25 cellular contexts compared by ENCODE assay signal in the genomic region with DNA sequence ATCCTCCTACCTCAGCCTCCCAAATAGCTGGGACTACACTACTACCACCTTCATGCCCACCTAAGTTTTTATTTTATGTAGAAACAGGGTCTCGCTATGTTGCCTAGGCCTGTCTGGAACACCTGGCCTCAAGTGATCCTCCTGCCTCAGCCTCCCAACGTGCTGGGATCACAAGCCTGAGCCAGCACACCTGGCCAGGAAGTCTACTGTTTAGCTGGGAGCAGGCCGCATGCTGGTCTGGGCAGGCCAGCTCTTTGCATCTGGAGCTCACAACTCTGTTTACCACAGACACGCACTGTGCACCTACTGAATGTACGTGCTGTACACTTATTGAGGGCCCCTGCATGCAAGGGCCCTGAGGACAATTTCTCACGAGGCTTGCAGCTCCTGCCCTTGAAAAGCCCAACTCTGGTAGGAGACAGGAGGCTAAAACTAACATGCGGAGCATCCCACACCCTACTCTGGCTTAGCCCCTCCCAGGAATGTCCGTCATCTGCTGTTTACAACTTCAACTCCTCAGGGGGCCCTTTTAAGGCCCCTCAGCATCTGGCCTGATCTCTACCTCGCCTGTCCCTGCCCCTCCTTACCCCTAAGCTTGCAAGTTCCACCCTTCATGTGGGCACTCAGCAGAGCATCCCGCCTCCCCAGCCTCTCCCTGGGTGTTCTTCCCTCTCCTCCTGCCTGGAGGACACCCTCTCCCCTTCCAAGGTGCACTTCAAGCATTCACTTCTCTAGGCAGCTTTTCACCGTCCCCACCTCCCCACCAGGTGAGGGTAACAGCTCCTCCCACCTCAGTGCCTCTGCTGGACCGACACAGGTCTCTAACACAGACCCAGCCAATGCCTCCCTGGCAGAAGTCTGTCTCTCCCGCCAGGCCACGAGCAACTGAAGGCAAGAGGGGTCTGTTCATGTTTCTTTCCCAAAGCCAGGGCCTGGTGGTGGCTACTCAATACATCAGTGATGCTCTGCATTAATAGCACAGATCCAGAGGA.
DNase-seq lines count a peak whose midpoint lies in the region; ATAC-seq, FAIRE-seq and TF ChIP-seq lines count a peak whose summit lies in the region.
"Had no signal": no experiment of that assay in that cellular context is flagged by ENCODE, and none has a peak within 500 bp of the region (broad histone marks: within the 10 kb centered on the region; RNA-seq: fewer than 3 reads in every experiment).

No MANE protein-coding gene starts in this region.

- H3K9ac ChIP-seq in astrocyte (ENCODE audit: low read length) = no peak overlapping the region

- no peak for ATAC-seq in activated CD8-positive, alpha-beta T cell treated with anti-CD3 and anti-CD28 coated beads, Interleukin-2, amount 10 ng/mL, durations not matched to agents 7 days and 5 days
- no peak for ATAC-seq in activated CD8-positive, alpha-beta T cell treated with anti-CD3 and anti-CD28 coated beads for 36 hours
- no peak for ATAC-seq in GM18502 (IDR thresholded peaks at IDR 0.05; ENCODE audit: poor library complexity, unreplicated experiment)
- ATAC-seq: lower lobe of right lung; natural killer cell; stimulated activated naive CD8-positive, alpha-beta T cell treated with anti-CD3 and anti-CD28 coated beads, Interleukin-15, Interleukin-2, amounts not matched to agents 100 U/mL and 50 U/mL, for 24 hours had no signal

- H3K4me1 Mint-ChIP-seq in activated CD8-positive, alpha-beta T cell treated with anti-CD3 and anti-CD28 coated beads, Interleukin-2, amount 10 ng/mL, durations not matched to agents 7 days and 5 days (ENCODE audit: low read depth) = no peaks in the 10 kb centered on the region
- H3K4me1 Mint-ChIP-seq in activated CD8-positive, alpha-beta T cell treated with anti-CD3 and anti-CD28 coated beads for 36 hours (ENCODE audit: low read depth) = no peaks in the 10 kb centered on the region
- H3K4me1 Mint-ChIP-seq in astrocyte (ENCODE audit: low read depth, unreplicated experiment) = peaks cover 13% of the 10 kb centered on the region
- H3K4me1 Mint-ChIP-seq: activated B cell treated with CpG ODN at 0.5 μM for 24 hours, CD14-positive monocyte, natural killer cell had no signal

- no peaks in the 10 kb centered on the region for H3K79me2 ChIP-seq in astrocyte (ENCODE audit: insufficient read depth, low read length)

- H2AFZ ChIP-seq in astrocyte (ENCODE audit: low read depth, low read length) = no peak overlapping the region

- no peaks in the 10 kb centered on the region for H3K9me3 ChIP-seq in astrocyte (ENCODE audit: insufficient read depth, low read depth, low read length)
- H3K9me3 ChIP-seq in vagina = no peaks in the 10 kb centered on the region
- H3K9me3 ChIP-seq: ascending aorta, HAP-1, lower lobe of right lung had no signal

- TF ChIP-seq POLR2A in vagina (IDR thresholded peaks at IDR 0.05) = no peak

- no peak for FAIRE-seq in astrocyte (lab: Jason Lieb, UNC)
- FAIRE-seq: A204.1, small intestine had no signal

- no peaks in the 10 kb centered on the region for H3K36me3 Mint-ChIP-seq in activated CD8-positive, alpha-beta T cell treated with anti-CD3 and anti-CD28 coated beads, Interleukin-2, amount 10 ng/mL, durations not matched to agents 7 days and 5 days (ENCODE audit: low read depth)
- H3K36me3 Mint-ChIP-seq in activated CD8-positive, alpha-beta T cell treated with anti-CD3 and anti-CD28 coated beads for 36 hours (ENCODE audit: low read depth) = no peaks in the 10 kb centered on the region
- no peaks in the 10 kb centered on the region for H3K36me3 Mint-ChIP-seq in astrocyte (ENCODE audit: low read depth, unreplicated experiment)
- H3K36me3 Mint-ChIP-seq: CD14-positive monocyte, natural killer cell had no signal

- H3K27ac Mint-ChIP-seq in activated CD8-positive, alpha-beta T cell treated with anti-CD3 and anti-CD28 coated beads, Interleukin-2, amount 10 ng/mL, durations not matched to agents 7 days and 5 days = no peak overlapping the region
- H3K27ac Mint-ChIP-seq in activated CD8-positive, alpha-beta T cell treated with anti-CD3 and anti-CD28 coated beads for 36 hours = no peak overlapping the region
- peak overlapping the region; percentile 53 for H3K27ac Mint-ChIP-seq in astrocyte (ENCODE audit: unreplicated experiment)
- H3K27ac Mint-ChIP-seq: activated B cell treated with CpG ODN at 0.5 μM for 24 hours, CD14-positive monocyte, natural killer cell had no signal

- intact Hi-C loops in activated CD8-positive, alpha-beta T cell treated with anti-CD3 and anti-CD28 coated beads for 36 hours (cut with micrococcal nuclease) = no loop called here
- intact Hi-C loops in vagina (cut with DNase I) = no loop called here

- H3K4me3 ChIP-seq in astrocyte (ENCODE audit: insufficient read depth, low read depth, low read length) (no peak overlapping the region), vagina (no peak overlapping the region)
- H3K4me3 ChIP-seq: ascending aorta, HAP-1, lower lobe of right lung had no signal

- peak; percentile 13 for DNase-seq in activated CD8-positive, alpha-beta T cell treated with anti-CD3 and anti-CD28 coated beads, Interleukin-2, amount 10 ng/mL, durations not matched to agents 7 days and 5 days
- DNase-seq in activated CD8-positive, alpha-beta T cell treated with anti-CD3 and anti-CD28 coated beads for 36 hours = no peak
- DNase-seq in astrocyte (ENCODE audit: low read depth) (no peak), iPS-NIHi7 (ENCODE audit: extremely low spot score) (peak; percentile 36), vagina (ENCODE audit: extremely low spot score in 2 of 2) (peak; percentile 72 to 90), DMS114 treated with DMSO at 0.1 percent for 48 hours (lab: John Stamatoyannopoulos, UW; ENCODE audit: unreplicated experiment) (no peak), DMS53 treated with DMSO at 0.1 percent for 48 hours (lab: John Stamatoyannopoulos, UW; ENCODE audit: unreplicated experiment) (no peak)
- DNase-seq: activated B cell treated with CpG ODN at 0.5 μM for 24 hours; activated CD4-positive, alpha-beta T cell treated with anti-CD3 and anti-CD28 coated beads, Interleukin-2, amount 50 U/mL, for 1 hour; activated T-cell treated with anti-CD3 and anti-CD28 coated beads, Interleukin-2, amount 50 U/mL, for 48 hours; kidney glomerular epithelial cell; lower lobe of right lung; natural killer cell; NCI-H1417; NCI-H2029; NCI-H2227 treated with DMSO at 0.1 percent for 48 hours; occipital lobe; small intestine; T1000 had no signal

- H3K27ac ChIP-seq in astrocyte (ENCODE audit: low read depth, low read length) (no peak overlapping the region), vagina (no peak overlapping the region)
- H3K27ac ChIP-seq: ascending aorta, lower lobe of right lung had no signal

- H3K9me3 Mint-ChIP-seq in activated CD8-positive, alpha-beta T cell treated with anti-CD3 and anti-CD28 coated beads, Interleukin-2, amount 10 ng/mL, durations not matched to agents 7 days and 5 days (ENCODE audit: insufficient read depth) = no peaks in the 10 kb centered on the region
- peaks cover 6% of the 10 kb centered on the region for H3K9me3 Mint-ChIP-seq in activated CD8-positive, alpha-beta T cell treated with anti-CD3 and anti-CD28 coated beads for 36 hours
- H3K9me3 Mint-ChIP-seq in astrocyte (ENCODE audit: unreplicated experiment) = peaks cover 5% of the 10 kb centered on the region
- H3K9me3 Mint-ChIP-seq: natural killer cell had no signal

- TF ChIP-seq CTCF in activated CD8-positive, alpha-beta T cell treated with anti-CD3 and anti-CD28 coated beads for 36 hours (IDR thresholded peaks at IDR 0.05) = no peak
- TF ChIP-seq CTCF in astrocyte (IDR thresholded peaks at IDR 0.05; ENCODE audit: insufficient read depth, low read depth, low read length) = no peak
- no peak for TF ChIP-seq CTCF in vagina (IDR thresholded peaks at IDR 0.05)

- H3K4me1 ChIP-seq in astrocyte (ENCODE audit: insufficient read depth, low read length) (no peaks in the 10 kb centered on the region), vagina (no peaks in the 10 kb centered on the region)
- H3K4me1 ChIP-seq: ascending aorta, HAP-1, lower lobe of right lung had no signal

- H3K36me3 ChIP-seq in astrocyte (ENCODE audit: insufficient read depth, low read length) = no peaks in the 10 kb centered on the region
- H3K36me3 ChIP-seq in vagina = no peaks in the 10 kb centered on the region
- H3K36me3 ChIP-seq: ascending aorta, HAP-1, lower lobe of right lung had no signal

- no peaks in the 10 kb centered on the region for H4K20me1 ChIP-seq in astrocyte (ENCODE audit: insufficient read depth, low read length)

- no peaks in the 10 kb centered on the region for H3K27me3 Mint-ChIP-seq in activated CD8-positive, alpha-beta T cell treated with anti-CD3 and anti-CD28 coated beads, Interleukin-2, amount 10 ng/mL, durations not matched to agents 7 days and 5 days (ENCODE audit: low read depth)
- H3K27me3 Mint-ChIP-seq in activated CD8-positive, alpha-beta T cell treated with anti-CD3 and anti-CD28 coated beads for 36 hours = no peaks in the 10 kb centered on the region
- H3K27me3 Mint-ChIP-seq in astrocyte (ENCODE audit: low read depth, unreplicated experiment) = peaks cover 8% of the 10 kb centered on the region
- H3K27me3 Mint-ChIP-seq: activated B cell treated with CpG ODN at 0.5 μM for 24 hours had no signal

- no peak overlapping the region for H3K4me2 ChIP-seq in astrocyte (ENCODE audit: low read length)

- H3K4me3 Mint-ChIP-seq in activated CD8-positive, alpha-beta T cell treated with anti-CD3 and anti-CD28 coated beads, Interleukin-2, amount 10 ng/mL, durations not matched to agents 7 days and 5 days = no peak overlapping the region
- no peak overlapping the region for H3K4me3 Mint-ChIP-seq in activated CD8-positive, alpha-beta T cell treated with anti-CD3 and anti-CD28 coated beads for 36 hours
- no peak overlapping the region for H3K4me3 Mint-ChIP-seq in astrocyte (ENCODE audit: unreplicated experiment)
- H3K4me3 Mint-ChIP-seq: activated B cell treated with CpG ODN at 0.5 μM for 24 hours, CD14-positive monocyte, natural killer cell had no signal

- POLR2A ChIA-PET in activated CD8-positive, alpha-beta T cell treated with anti-CD3 and anti-CD28 coated beads, Interleukin-2, amount 10 ng/mL, durations not matched to agents 7 days and 5 days (lab: Charles Lee) = no interaction called here
- POLR2A ChIA-PET in activated CD8-positive, alpha-beta T cell treated with anti-CD3 and anti-CD28 coated beads for 36 hours (lab: Charles Lee) = no interaction called here

- H3K27me3 ChIP-seq in astrocyte (ENCODE audit: insufficient read depth, low read length) (no peaks in the 10 kb centered on the region), vagina (no peaks in the 10 kb centered on the region)
- H3K27me3 ChIP-seq: ascending aorta had no signal

- CTCF ChIA-PET in activated CD8-positive, alpha-beta T cell treated with anti-CD3 and anti-CD28 coated beads, Interleukin-2, amount 10 ng/mL, durations not matched to agents 7 days and 5 days (lab: Charles Lee) = no interaction called here
- CTCF ChIA-PET in activated CD8-positive, alpha-beta T cell treated with anti-CD3 and anti-CD28 coated beads for 36 hours (lab: Charles Lee) = no interaction called here

Comparison
In these comparisons a context has a peak if more than half of its experiments do, and no peak if none do; other contexts are left out.
1. DNase-seq: peak in activated CD8-positive, alpha-beta T cell treated with anti-CD3 and anti-CD28 coated beads, Interleukin-2, amount 10 ng/mL, durations not matched to agents 7 days and 5 days (single experiment), iPS-NIHi7 (single experiment) and vagina (2 of 2); none in activated CD8-positive, alpha-beta T cell treated with anti-CD3 and anti-CD28 coated beads for 36 hours (single experiment), astrocyte (single experiment), DMS114 treated with DMSO at 0.1 percent for 48 hours (single experiment) and DMS53 treated with DMSO at 0.1 percent for 48 hours (single experiment).